In genomic region chr1:31859719-31860118, GRCh38 we compare ENCODE assay signal across 26 cellular contexts. TPM values are rescaled to one million over a fixed set of nuclear protein-coding genes. Genes with fewer than 3 reads are reported as not detected.
DNase-seq lines count a peak whose midpoint lies in the region; ATAC-seq, FAIRE-seq and TF ChIP-seq lines count a peak whose summit lies in the region.
"Had no signal": no experiment of that assay in that cellular context is flagged by ENCODE, and none has a peak within 500 bp of the region (broad histone marks: within the 10 kb centered on the region; RNA-seq: fewer than 3 reads in every experiment).

No MANE protein-coding gene starts in this region.

- H3K9me3 ChIP-seq in HepG2 (ENCODE audit: low read length) (no peaks in the 10 kb centered on the region), small intestine (ENCODE audit: control insufficient read depth, low read depth) (no peaks in the 10 kb centered on the region), neural progenitor cell (ENCODE audit: low read depth) (no peaks in the 10 kb centered on the region)
- H3K9me3 ChIP-seq: A549; BE2C; BLaER1 treated with 17β-estradiol and CSF1 and Interleukin-3, amounts not matched to agents 10 nM and 100 nM had no signal

- no TSS peak for BruUV-seq in HepG2 (replicated peaks; lab: Mats Ljungman, UMichigan)

- no peak for ATAC-seq in natural killer cell treated with Interleukin-12 subunit alpha and Interleukin-12 subunit beta and Interleukin-15 and Interleukin-18, amount 100 ng/mL, for 72 hours
- no peak for ATAC-seq in natural killer cell
- peak; percentile 45; the same call in 2 of the 3 replicates for ATAC-seq in HepG2
- ATAC-seq: A549, GM12878 had no signal

- CTCF ChIA-PET in HepG2 (lab: Yijun Ruan, JAX; ENCODE audit: low intra/inter-chr PET ratio, low total read pairs): no interaction called here

- no peak for TF ChIP-seq POLR2A in HepG2 (IDR thresholded peaks at IDR 0.05; ENCODE audit: insufficient read depth in 1 of 2, low read depth in 2 of 2, low read length in 2 of 2)

- H3K4me3 ChIP-seq in HepG2 (replicated peaks in 1 of 3; ENCODE audit: insufficient read depth in 1 of 3, low read depth in 2 of 3, low read length in 3 of 3) (no peak overlapping the region), small intestine (ENCODE audit: low read depth in 1 of 2, low read length in 2 of 2) (no peak overlapping the region), neural progenitor cell (no peak overlapping the region)
- H3K4me3 ChIP-seq: A549; BLaER1 treated with 17β-estradiol and CSF1 and Interleukin-3, amounts not matched to agents 10 nM and 100 nM; GM12878; GM23248 had no signal

- in situ Hi-C loops in HepG2 (cut with HindIII; ENCODE audit: extremely low pct_ligation_motif_present, low pct_unique_long_range_greater_than_20kb): no loop called here

- H3F3A ChIP-seq in neural progenitor cell (ENCODE audit: low read depth): no peaks in the 10 kb centered on the region

- peak overlapping the region in 1 of 2 donors; percentile 5 for H3K27ac Mint-ChIP-seq in natural killer cell treated with Interleukin-12 subunit alpha and Interleukin-12 subunit beta and Interleukin-15 and Interleukin-18, amount 100 ng/mL, for 72 hours
- H3K27ac Mint-ChIP-seq in natural killer cell: no peak overlapping the region
- no peak overlapping the region for H3K27ac Mint-ChIP-seq in neural progenitor cell
- H3K27ac Mint-ChIP-seq: CD4-positive, alpha-beta T cell had no signal

- H3K36me3 Mint-ChIP-seq in natural killer cell treated with Interleukin-12 subunit alpha and Interleukin-12 subunit beta and Interleukin-15 and Interleukin-18, amount 100 ng/mL, for 72 hours: no peaks in the 10 kb centered on the region
- H3K36me3 Mint-ChIP-seq in natural killer cell (no peaks in the 10 kb centered on the region), neural progenitor cell (no peaks in the 10 kb centered on the region)
- H3K36me3 Mint-ChIP-seq: CD14-positive monocyte had no signal

- H3K36me3 ChIP-seq in HepG2 (replicated peaks in 1 of 2; ENCODE audit: control insufficient read depth in 1 of 2, insufficient read depth in 2 of 2, low read length in 2 of 2) (no peaks in the 10 kb centered on the region), small intestine (ENCODE audit: control insufficient read depth in 2 of 2, insufficient read depth in 2 of 2, low read length in 2 of 2) (no peaks in the 10 kb centered on the region), neural progenitor cell (no peaks in the 10 kb centered on the region)
- H3K36me3 ChIP-seq: BE2C; BLaER1 treated with 17β-estradiol and CSF1 and Interleukin-3, amounts not matched to agents 10 nM and 100 nM had no signal

- H3K4me2 ChIP-seq in HepG2 (ENCODE audit: low read depth, low read length): no peak overlapping the region
- no peak overlapping the region for H3K4me2 ChIP-seq in neural progenitor cell
- H3K4me2 ChIP-seq: A549; BLaER1 treated with 17β-estradiol and CSF1 and Interleukin-3, amounts not matched to agents 10 nM and 100 nM had no signal

- no peak for TF ChIP-seq EP300 in HepG2 (IDR thresholded peaks at IDR 0.05; ENCODE audit: low read depth in 2 of 2, low read length in 2 of 2)
- no peak for TF ChIP-seq EP300 in HepG2 (CRISPR knock-in tag; IDR thresholded peaks at IDR 0.05; ENCODE audit: borderline replicate concordance)

- H4K20me1 ChIP-seq in HepG2 (ENCODE audit: insufficient read depth, low read length): no peaks in the 10 kb centered on the region
- no peaks in the 10 kb centered on the region for H4K20me1 ChIP-seq in neural progenitor cell (ENCODE audit: low read depth)
- H4K20me1 ChIP-seq: BLaER1 treated with 17β-estradiol and CSF1 and Interleukin-3, amounts not matched to agents 10 nM and 100 nM had no signal

- TF ChIP-seq CTCF in natural killer cell (IDR thresholded peaks at IDR 0.05) (no peak), HepG2 (CRISPR knock-in tag; IDR thresholded peaks at IDR 0.05) (no peak), neural progenitor cell (IDR thresholded peaks at IDR 0.05) (no peak)

- POLR2A ChIA-PET in HepG2 (lab: Yijun Ruan, JAX): interaction anchor here (0.6 kb wide), 1 partner anchor 25 kb away, joined by 4 read pairs; no protein-coding TSS in a partner anchor

- intact Hi-C loops in natural killer cell (cut with micrococcal nuclease): no loop called here
- intact Hi-C loops in HepG2 (cut with micrococcal nuclease; ENCODE audit: unreplicated experiment): no loop called here

- WGBS in HepG2 (ENCODE audit: low lambda C conversion rate): 31% methylated on average over 2 of the region's 2 CpGs
- WGBS in small intestine, 3 donors: 65 to 96% (median 79%) methylated on average over 2 of the region's 2 CpGs

- H3K27ac ChIP-seq in HepG2 (ENCODE audit: extremely low read length, insufficient read depth, low read length): no peak overlapping the region
- H3K27ac ChIP-seq in small intestine (ENCODE audit: low read depth in 1 of 2, low read length in 1 of 2): no peak overlapping the region
- no peak overlapping the region for H3K27ac ChIP-seq in neural progenitor cell
- H3K27ac ChIP-seq: A549; BLaER1 treated with 17β-estradiol and CSF1 and Interleukin-3, amounts not matched to agents 10 nM and 100 nM; GM23248 had no signal

- TF ChIP-seq RAD21 in HepG2 (CRISPR knock-in tag; IDR thresholded peaks at IDR 0.05): no peak

- DNase-seq in natural killer cell treated with Interleukin-12 subunit alpha and Interleukin-12 subunit beta and Interleukin-15 and Interleukin-18, amount 100 ng/mL, for 72 hours (ENCODE audit: low spot score): peak; percentile 34
- DNase-seq in natural killer cell (no peak), HepG2 (ENCODE audit: low spot score) (no peak), small intestine (peak; percentile 58), neural progenitor cell (ENCODE audit: low spot score) (no peak), NCI-H1417 treated with DMSO at 0.1 percent for 48 hours (lab: John Stamatoyannopoulos, UW) (no peak)
- DNase-seq: 8988T; ACHN; AML-193; BE2C; CD4-positive, alpha-beta T cell; CD8-positive, alpha-beta memory T cell; DMS 273 treated with DMSO at 0.1 percent for 48 hours; DMS79; EL; GDM1; GM23248; H7; HCEC 1CT had no signal

- H3K9ac ChIP-seq in HepG2 (ENCODE audit: insufficient read depth, low read depth, low read length): no peak overlapping the region
- no peak overlapping the region for H3K9ac ChIP-seq in neural progenitor cell
- H3K9ac ChIP-seq: BLaER1 treated with 17β-estradiol and CSF1 and Interleukin-3, amounts not matched to agents 10 nM and 100 nM; GM23248 had no signal

- no peaks in the 10 kb centered on the region for H3K27me3 Mint-ChIP-seq in natural killer cell treated with Interleukin-12 subunit alpha and Interleukin-12 subunit beta and Interleukin-15 and Interleukin-18, amount 100 ng/mL, for 72 hours
- no peaks in the 10 kb centered on the region for H3K27me3 Mint-ChIP-seq in natural killer cell (ENCODE audit: low read depth in 2 of 2)
- H3K27me3 Mint-ChIP-seq in neural progenitor cell (ENCODE audit: insufficient read depth, low read depth): peaks cover 3% of the 10 kb centered on the region
- H3K27me3 Mint-ChIP-seq: CD4-positive, alpha-beta T cell; CD8-positive, alpha-beta memory T cell had no signal

- H3K79me2 ChIP-seq in HepG2 (ENCODE audit: insufficient read depth, low read length) (no peaks in the 10 kb centered on the region), neural progenitor cell (ENCODE audit: low read depth) (no peaks in the 10 kb centered on the region)

- H3K4me1 Mint-ChIP-seq in natural killer cell treated with Interleukin-12 subunit alpha and Interleukin-12 subunit beta and Interleukin-15 and Interleukin-18, amount 100 ng/mL, for 72 hours (ENCODE audit: low read depth in 2 of 2): peaks cover 0 to 3% of the 10 kb centered on the region in 2 donors
- H3K4me1 Mint-ChIP-seq in natural killer cell (no peaks in the 10 kb centered on the region), neural progenitor cell (no peaks in the 10 kb centered on the region)
- H3K4me1 Mint-ChIP-seq: CD14-positive monocyte; CD8-positive, alpha-beta memory T cell had no signal

- H2AFZ ChIP-seq in HepG2 (ENCODE audit: low read length): no peak overlapping the region
- no peak overlapping the region for H2AFZ ChIP-seq in neural progenitor cell (replicated peaks)

- peaks cover 22% of the 10 kb centered on the region for H3K4me1 ChIP-seq in HepG2 (ENCODE audit: insufficient read depth, low read length)
- no peaks in the 10 kb centered on the region for H3K4me1 ChIP-seq in small intestine (ENCODE audit: control insufficient read depth in 2 of 2, insufficient read depth in 1 of 2, low read depth in 1 of 2, low read length in 1 of 2)
- no peaks in the 10 kb centered on the region for H3K4me1 ChIP-seq in neural progenitor cell
- H3K4me1 ChIP-seq: BE2C; BLaER1 treated with 17β-estradiol and CSF1 and Interleukin-3, amounts not matched to agents 10 nM and 100 nM had no signal

- H3K27me3 ChIP-seq in HepG2 (ENCODE audit: control insufficient read depth in 1 of 2, insufficient read depth in 2 of 2, low read length in 2 of 2) (no peaks in the 10 kb centered on the region), small intestine (ENCODE audit: control insufficient read depth in 2 of 2, insufficient read depth in 2 of 2, low read length in 2 of 2) (no peaks in the 10 kb centered on the region), neural progenitor cell (no peaks in the 10 kb centered on the region)
- H3K27me3 ChIP-seq: BE2C; BLaER1 treated with 17β-estradiol and CSF1 and Interleukin-3, amounts not matched to agents 10 nM and 100 nM had no signal

- FAIRE-seq in HepG2 (lab: Jason Lieb, UNC) (no peak), small intestine (lab: Jason Lieb, UNC) (no peak)
- FAIRE-seq: A549, D721Med, GM12878, GM19239, H1 had no signal

- no peaks in the 10 kb centered on the region for H3K9me3 Mint-ChIP-seq in natural killer cell treated with Interleukin-12 subunit alpha and Interleukin-12 subunit beta and Interleukin-15 and Interleukin-18, amount 100 ng/mL, for 72 hours
- H3K9me3 Mint-ChIP-seq in natural killer cell: no peaks in the 10 kb centered on the region
- no peaks in the 10 kb centered on the region for H3K9me3 Mint-ChIP-seq in neural progenitor cell
- H3K9me3 Mint-ChIP-seq: CD14-positive monocyte; CD4-positive, alpha-beta T cell; CD8-positive, alpha-beta memory T cell had no signal

- no peak overlapping the region for H3K4me3 Mint-ChIP-seq in natural killer cell treated with Interleukin-12 subunit alpha and Interleukin-12 subunit beta and Interleukin-15 and Interleukin-18, amount 100 ng/mL, for 72 hours
- H3K4me3 Mint-ChIP-seq in natural killer cell (no peak overlapping the region), neural progenitor cell (no peak overlapping the region)
- H3K4me3 Mint-ChIP-seq: CD14-positive monocyte; CD4-positive, alpha-beta T cell; CD8-positive, alpha-beta memory T cell had no signal

RNA-seq across cellular contexts. Expression of gene SPOCD1, which starts 43.9 kb away (rescaled TPM):
- not detected for total RNA-seq in natural killer cell treated with Interleukin-12 subunit alpha and Interleukin-12 subunit beta and Interleukin-15 and Interleukin-18, amount 100 ng/mL, for 72 hours
- total RNA-seq in natural killer cell (under 1 TPM in 2 of 3 donors, not detected in 1; 0.54 to 0.68 TPM), HepG2 (2016; rRNA removed; fragmentation: Illumina TruSeq; extraction: Trizol) (0.08 and 0.24 TPM in 2 replicates), neural progenitor cell (ENCODE audit: low replicate concordance) (1.4 and 3.1 TPM in 2 replicates)
- total RNA-seq in HepG2 (2016; cell fraction: cytosol; rRNA removed; fragmentation: Illumina TruSeq; extraction: Trizol; ENCODE audit: low read depth): not detected in 2 replicates
- total RNA-seq in HepG2 (2016; cell fraction: insoluble cytoplasmic fraction; rRNA removed; fragmentation: Illumina TruSeq; extraction: Trizol): 0.12 and 0.15 TPM in 2 replicates
- 0.09 and 0.17 TPM in 2 replicates for total RNA-seq in HepG2 (2016; cell fraction: membrane; rRNA removed; fragmentation: Illumina TruSeq; extraction: Trizol)
- 0.09 TPM in 1 of 2 replicates, not detected in the other for total RNA-seq in HepG2 (2016; cell fraction: nucleus; rRNA removed; fragmentation: Illumina TruSeq; extraction: Trizol)
- polyA plus RNA-seq in HepG2 (2011; rRNA removed) (0.26 and 0.29 TPM in 2 replicates), small intestine (1 to 10 TPM in 1 of 3 donors, under 1 TPM in 1, not detected in 1; 0.81 to 1.1 TPM)
- polyA plus RNA-seq in HepG2 (2011; cell fraction: cytosol; rRNA removed): 0.09 and 0.24 TPM in 2 replicates
- polyA plus RNA-seq in HepG2 (2011; cell fraction: nucleus; rRNA removed): 0.57 and 0.74 TPM in 2 replicates
- 0.07 and 0.09 TPM in 2 replicates for polyA plus RNA-seq in HepG2 (2012)
- polyA plus RNA-seq in HepG2 (2016; cell fraction: cytosol; fragmentation: Illumina TruSeq; extraction: Trizol; ENCODE audit: low read depth): not detected in 2 replicates
- 0.24 TPM in 1 of 2 replicates, not detected in the other for polyA plus RNA-seq in HepG2 (2016; cell fraction: insoluble cytoplasmic fraction; fragmentation: Illumina TruSeq; extraction: Trizol; ENCODE audit: low read depth)
- polyA plus RNA-seq in HepG2 (2016; cell fraction: membrane; fragmentation: Illumina TruSeq; extraction: Trizol; ENCODE audit: low read depth): 0.12 TPM in 1 of 2 replicates, not detected in the other
- polyA plus RNA-seq in HepG2 (2016; cell fraction: nucleus; fragmentation: Illumina TruSeq; extraction: Trizol; ENCODE audit: insufficient read depth, low read depth): 0.65 and 1.1 TPM in 2 replicates
- 1.4 and 1.6 TPM in 2 replicates for polyA minus RNA-seq in HepG2 (2011; rRNA and poly(A)+ RNA removed; ENCODE audit: low replicate concordance)
- polyA minus RNA-seq in HepG2 (2011; cell fraction: cytosol; rRNA and poly(A)+ RNA removed): not detected in 2 replicates
- polyA minus RNA-seq in HepG2 (2011; cell fraction: nucleus; rRNA and poly(A)+ RNA removed): not detected in 2 replicates
- polyA plus RNA-seq: CD14-positive monocyte; CD8-positive, alpha-beta memory T cell had no signal

Comparison
In these comparisons a context has a peak if more than half of its experiments do, and no peak if none do; other contexts are left out.
1. DNase-seq: peak in natural killer cell treated with Interleukin-12 subunit alpha and Interleukin-12 subunit beta and Interleukin-15 and Interleukin-18, amount 100 ng/mL, for 72 hours (single experiment) and small intestine (single experiment); none in natural killer cell (single experiment), HepG2 (single experiment), neural progenitor cell (single experiment) and NCI-H1417 treated with DMSO at 0.1 percent for 48 hours (single experiment).